Comparison of ENCODE assay signal across 33 cellular contexts in the genomic region with DNA sequence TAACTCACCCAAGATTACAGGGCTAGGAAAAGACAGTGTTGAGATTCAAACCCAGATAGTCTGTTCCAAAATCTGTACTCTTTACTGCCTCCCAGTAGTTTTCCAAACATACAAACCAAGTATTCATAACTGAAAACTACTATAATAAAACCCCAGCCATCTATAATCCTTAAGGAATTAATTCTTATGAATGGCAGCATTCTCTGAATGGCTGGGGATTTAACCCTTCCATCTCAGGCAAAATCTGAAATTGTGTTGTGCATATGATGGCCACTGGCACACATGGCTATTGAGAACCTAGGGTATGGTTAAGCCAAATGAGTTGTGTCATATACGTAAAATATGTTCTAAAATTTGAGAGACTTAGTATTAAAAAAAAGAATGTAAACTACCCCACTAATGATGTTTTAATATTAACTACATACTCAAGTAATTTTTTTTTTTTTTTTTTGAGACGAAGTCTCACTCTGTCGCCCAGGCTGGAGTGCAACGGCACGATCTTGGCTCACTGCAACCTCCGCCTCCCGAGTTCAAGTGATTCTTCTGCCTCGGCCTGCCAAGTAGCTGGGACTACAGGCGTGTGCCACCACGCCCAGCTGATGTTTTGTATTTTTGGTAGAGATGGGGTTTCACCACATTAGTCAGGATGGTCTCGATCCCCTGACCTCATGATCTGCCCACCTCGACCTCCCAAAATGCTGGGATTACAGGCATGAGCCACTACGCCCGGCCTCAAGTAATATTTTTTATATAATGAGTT.
"Had no signal": no experiment of that assay in that cellular context is flagged by ENCODE, and none has a peak within 500 bp of the region (broad histone marks: within the 10 kb centered on the region; RNA-seq: fewer than 3 reads in every experiment).

No MANE protein-coding gene starts in this region.

- H3K36me3 ChIP-seq: SJSA1 had no signal

- H3K9me3 Mint-ChIP-seq: activated B cell treated with CpG ODN at 0.5 μM for 24 hours; activated CD4-positive, alpha-beta memory T cell treated with anti-CD3 and anti-CD28 coated beads for 36 hours; activated naive CD4-positive, alpha-beta T cell treated with anti-CD3 and anti-CD28 coated beads, Interleukin-2, amount 10 ng/mL, durations not matched to agents 7 days and 5 days; activated naive CD8-positive, alpha-beta T cell treated with anti-CD3 and anti-CD28 coated beads, Interleukin-2, amount 50 U/mL, for 24 hours; activated T-cell treated with anti-CD3 and anti-CD28 coated beads, Interleukin-2, amount 50 U/mL, for 4 hours; brain had no signal

- H3K9ac ChIP-seq: KMS-11 had no signal

- H3K4me3 ChIP-seq: SJSA1 had no signal

- H3K27me3 Mint-ChIP-seq: activated B cell treated with CpG ODN at 0.5 μM for 24 hours; activated CD4-positive, alpha-beta memory T cell treated with anti-CD3 and anti-CD28 coated beads for 36 hours; activated naive CD4-positive, alpha-beta T cell treated with anti-CD3 and anti-CD28 coated beads, Interleukin-2, amount 10 ng/mL, durations not matched to agents 7 days and 5 days; activated naive CD8-positive, alpha-beta T cell; activated naive CD8-positive, alpha-beta T cell treated with anti-CD3 and anti-CD28 coated beads, Interleukin-2, amount 50 U/mL, for 24 hours; brain had no signal

- DNase-seq: activated B cell treated with CpG ODN at 0.5 μM for 24 hours; activated CD4-positive, alpha-beta memory T cell treated with anti-CD3 and anti-CD28 coated beads for 36 hours; activated CD4-positive, alpha-beta T cell treated with anti-CD3 and anti-CD28 coated beads for 4 hours; activated CD4-positive, alpha-beta T cell treated with anti-CD3 and anti-CD28 coated beads, Interleukin-2, amount 50 U/mL, for 1 hour; activated CD4-positive, CD25-positive, alpha-beta regulatory T cell treated with anti-CD3 and anti-CD28 coated beads, Interleukin-2, amount 50 U/mL, for 72 hours; activated CD8-positive, alpha-beta memory T cell treated with anti-CD3 and anti-CD28 coated beads, Interleukin-2, amount 50 U/mL, for 4 hours; activated effector memory CD4-positive, alpha-beta T cell treated with Interleukin-2 at 50 U/mL for 16 hours; activated naive CD4-positive, alpha-beta T cell treated with anti-CD3 and anti-CD28 coated beads, Interleukin-2, amount 10 ng/mL, durations not matched to agents 7 days and 5 days; activated naive CD8-positive, alpha-beta T cell treated with anti-CD3 and anti-CD28 coated beads, Interleukin-2, amount 50 U/mL, for 24 hours; activated T-cell treated with anti-CD3 and anti-CD28 coated beads for 4 hours; activated T-cell treated with anti-CD3 and anti-CD28 coated beads, Interleukin-2, amount 50 U/mL, for 4 hours; anterior cingulate cortex; central memory CD4-positive, alpha-beta T cell; MM.1S; NCI-H1105; NCI-H1417 treated with DMSO at 0.1 percent for 48 hours; NCI-H1930; NCI-H2081 treated with DMSO at 0.1 percent for 48 hours; NCI-H226; NCI-H446 treated with DMSO at 0.1 percent for 48 hours; NCI-H524; NCI-H69; NCI-H82; SHP77 treated with DMSO at 0.1 percent for 48 hours; SW 1271; T-helper 1 cell; T-helper 2 cell; T-helper 9 cell had no signal

- H3K27ac ChIP-seq: KMS-11, SJSA1, VCaP had no signal

- H3K27ac Mint-ChIP-seq: activated B cell treated with CpG ODN at 0.5 μM for 24 hours; activated CD4-positive, alpha-beta memory T cell treated with anti-CD3 and anti-CD28 coated beads for 36 hours; activated naive CD4-positive, alpha-beta T cell treated with anti-CD3 and anti-CD28 coated beads, Interleukin-2, amount 10 ng/mL, durations not matched to agents 7 days and 5 days; activated naive CD8-positive, alpha-beta T cell; activated naive CD8-positive, alpha-beta T cell treated with anti-CD3 and anti-CD28 coated beads, Interleukin-2, amount 50 U/mL, for 24 hours; brain had no signal

- H3K4me1 Mint-ChIP-seq: activated B cell treated with CpG ODN at 0.5 μM for 24 hours; activated naive CD4-positive, alpha-beta T cell treated with anti-CD3 and anti-CD28 coated beads, Interleukin-2, amount 10 ng/mL, durations not matched to agents 7 days and 5 days had no signal

- H3K4me3 Mint-ChIP-seq: activated B cell treated with CpG ODN at 0.5 μM for 24 hours; activated CD4-positive, alpha-beta memory T cell treated with anti-CD3 and anti-CD28 coated beads for 36 hours; activated naive CD4-positive, alpha-beta T cell treated with anti-CD3 and anti-CD28 coated beads, Interleukin-2, amount 10 ng/mL, durations not matched to agents 7 days and 5 days; activated naive CD8-positive, alpha-beta T cell; activated naive CD8-positive, alpha-beta T cell treated with anti-CD3 and anti-CD28 coated beads, Interleukin-2, amount 50 U/mL, for 24 hours; activated T-cell treated with anti-CD3 and anti-CD28 coated beads, Interleukin-2, amount 50 U/mL, for 4 hours; brain had no signal

- H3K27me3 ChIP-seq: SJSA1 had no signal

- H3K9me3 ChIP-seq: SJSA1 had no signal

- H3K36me3 Mint-ChIP-seq: activated CD4-positive, alpha-beta memory T cell treated with anti-CD3 and anti-CD28 coated beads for 36 hours; activated naive CD4-positive, alpha-beta T cell treated with anti-CD3 and anti-CD28 coated beads, Interleukin-2, amount 10 ng/mL, durations not matched to agents 7 days and 5 days; activated naive CD8-positive, alpha-beta T cell; brain had no signal

- H3K4me1 ChIP-seq: SJSA1 had no signal
